Comparison of ENCODE assay signal across 8 cellular contexts in the genomic region with DNA sequence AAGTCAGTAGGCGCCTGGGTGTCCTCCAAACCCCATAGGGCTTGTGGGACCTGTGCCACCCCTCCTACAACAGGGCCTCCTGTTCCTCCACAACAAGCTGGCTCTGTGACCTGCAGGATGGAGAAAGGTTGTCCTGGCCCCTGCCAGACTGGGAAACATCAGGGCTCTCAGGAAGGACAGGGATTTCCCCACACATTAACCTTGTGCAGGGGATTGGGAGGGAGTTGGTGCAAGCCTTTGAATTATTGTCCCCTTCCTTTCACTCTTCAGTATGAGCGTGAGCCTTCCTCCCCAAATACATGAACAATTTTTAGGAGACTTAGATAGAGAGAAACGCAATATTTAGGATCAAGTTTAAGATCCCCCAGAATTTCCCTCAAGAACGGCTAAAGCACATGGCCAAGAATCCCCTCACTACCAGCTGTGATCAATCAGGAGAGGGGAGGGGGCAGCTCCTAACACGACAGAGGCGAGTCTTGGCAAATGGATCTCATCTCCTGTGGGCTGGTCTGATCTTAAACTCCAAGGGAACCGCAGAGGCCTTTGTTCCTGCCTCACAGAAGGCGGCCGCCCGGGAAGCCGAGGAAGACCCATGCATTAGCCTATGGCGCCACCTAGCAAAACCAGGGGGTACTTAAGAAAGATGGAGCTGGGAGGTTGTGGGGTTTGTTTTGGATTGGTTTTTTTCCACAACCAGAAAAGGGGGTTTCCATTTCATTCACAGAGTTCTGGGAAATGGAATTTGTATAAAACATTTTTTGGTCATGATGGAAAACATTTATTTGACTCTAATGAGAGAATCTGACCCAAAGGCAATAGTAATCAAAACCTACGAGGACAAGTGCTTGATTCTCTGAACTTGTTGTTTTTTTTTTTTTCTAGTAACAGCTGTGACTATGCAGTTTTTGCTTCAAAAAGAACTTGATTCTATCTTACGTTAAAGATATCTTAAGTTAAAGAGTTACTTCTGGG. TPM values are rescaled to one million over a fixed set of nuclear protein-coding genes. Genes with fewer than 3 reads are reported as not detected.
DNase-seq lines count a peak whose midpoint lies in the region; ATAC-seq and TF ChIP-seq lines count a peak whose summit lies in the region.

No MANE protein-coding gene starts in this region.

- H3K27ac ChIP-seq in right cardiac atrium (ENCODE audit: low read length): peak overlapping the region; percentile 13

- ATAC-seq in GM19395 (IDR thresholded peaks at IDR 0.05; ENCODE audit: unreplicated experiment) (peak; percentile 78), right cardiac atrium (peak; percentile 87 to 88)

- WGBS in right cardiac atrium: 20% methylated on average over 14 of the region's 14 CpGs

- H3K36me3 ChIP-seq in BE2C: no peaks in the 10 kb centered on the region

- DNase-seq in BE2C (peak; percentile 85), NB4 (ENCODE audit: low read depth) (peak; percentile 83), SHP77 treated with DMSO at 0.1 percent for 48 hours (lab: John Stamatoyannopoulos, UW) (peak; percentile 83), amygdala (lab: John Stamatoyannopoulos, UW) (peak; percentile 1 to 90 (median 58)), right cardiac atrium (peak; percentile 81 to 94 (median 89)), retinal pigment epithelial cell (ENCODE audit: low read depth) (peak; percentile 52)
- DNase-seq in activated CD4-positive, CD25-positive, alpha-beta regulatory T cell treated with anti-CD3 and anti-CD28 coated beads, Interleukin-2, amount 50 U/mL, for 72 hours: no peak

- TF ChIP-seq POLR2A in NB4 (IDR thresholded peaks at IDR 0.05; ENCODE audit: extremely low read depth, insufficient read length): no peak

- no peak overlapping the region for H3K4me3 ChIP-seq in BE2C (ENCODE audit: low read depth, low read length)
- no peak overlapping the region for H3K4me3 ChIP-seq in NB4 (ENCODE audit: low read depth, low read length)
- no peak overlapping the region for H3K4me3 ChIP-seq in right cardiac atrium (ENCODE audit: low read length)
- H3K4me3 ChIP-seq in retinal pigment epithelial cell (ENCODE audit: low read length): no peak overlapping the region

- H3K27me3 ChIP-seq in BE2C (no peaks in the 10 kb centered on the region), right cardiac atrium (ENCODE audit: control insufficient read depth, insufficient read depth) (no peaks in the 10 kb centered on the region)

- H3K4me1 ChIP-seq in BE2C (peaks cover 18% of the 10 kb centered on the region), right cardiac atrium (ENCODE audit: control insufficient read depth, insufficient read depth, low read length) (peaks cover 3% of the 10 kb centered on the region)

- intact Hi-C loops in right cardiac atrium (cut with DNase I): loop anchor here (2.0 to 10.0 kb wide), 6 partner anchors 135 to 369 kb away; partner anchors contain the start of gene LIFR (in 2 of the 4)

- TF ChIP-seq CTCF in BE2C (IDR thresholded peaks at IDR 0.05; ENCODE audit: low read depth, low read length) (peak; percentile 85), NB4 (IDR thresholded peaks at IDR 0.05; ENCODE audit: low read depth, low read length) (peak; percentile 59), retinal pigment epithelial cell (conservative IDR thresholded peaks at IDR 0.05; ENCODE audit: low read depth, low read length) (peak; percentile 87)

- H3K9me3 ChIP-seq in BE2C (no peaks in the 10 kb centered on the region), right cardiac atrium (ENCODE audit: control insufficient read depth, low read length) (no peaks in the 10 kb centered on the region)

RNA-seq across cellular contexts. Expression of gene OSMR, which starts 36.1 kb away (rescaled TPM):
- polyA plus RNA-seq in BE2C (2012; ENCODE audit: insufficient read depth, insufficient read length, low read depth): not detected
- total RNA-seq in right cardiac atrium: 10 to 100 TPM; 17.3 to 47.6 (median 21.7) TPM
- polyA plus RNA-seq in right cardiac atrium: 9.8 TPM
